8 cellular contexts compared by ENCODE assay signal in genomic region chr4:139453371-139454110, GRCh38. TPM values are rescaled to one million over a fixed set of nuclear protein-coding genes. Genes with fewer than 3 reads are reported as not detected.
DNase-seq lines count a peak whose midpoint lies in the region; ATAC-seq and TF ChIP-seq lines count a peak whose summit lies in the region.

No MANE protein-coding gene starts in this region.

- H3K27ac ChIP-seq in adrenal gland (peak overlapping the region; percentile 78 to 98 (median 98)), heart left ventricle (peak overlapping the region; percentile 88 to 99 (median 97))

- in situ Hi-C loops in GM13976 (cut with MboI; ENCODE audit: low sequenced_read_pairs, unreplicated experiment) = no loop called here

- peak overlapping the region; percentile 99 for H3K27ac Mint-ChIP-seq in type B pancreatic cell

- H3K4me1 Mint-ChIP-seq in type B pancreatic cell (ENCODE audit: unreplicated experiment) = peaks cover 52% of the 10 kb centered on the region

- H3K27me3 Mint-ChIP-seq in type B pancreatic cell = no peaks in the 10 kb centered on the region

- H3K4me3 ChIP-seq in adrenal gland (peak overlapping the region; percentile 49 to 82 (median 63)), heart left ventricle (peak overlapping the region; percentile 71 to 95 (median 90))

- H3K9me3 ChIP-seq in adrenal gland (replicated peaks in 1 of 3) (no peaks in the 10 kb centered on the region), heart left ventricle (no peaks in the 10 kb centered on the region)

- intact Hi-C loops in adrenal gland (cut with DNase I) = no loop called here
- intact Hi-C loops in heart left ventricle (cut with DNase I) = loop anchor here in 5 of 10 donors (1.0 to 10.0 kb wide), 10 partner anchors 34 to 371 kb away; partner anchors contain the start of genes SETD7 (in 4 of the 5) and ELF2 (in 1 of the 5)

- peak; percentile 19 for TF ChIP-seq CTCF in GM13976 (IDR thresholded peaks at IDR 0.05; ENCODE audit: borderline replicate concordance, control extremely low read depth, extremely low read depth, insufficient read depth, missing control alignments)
- TF ChIP-seq CTCF in adrenal gland (IDR thresholded peaks at IDR 0.05) = peak in 1 of 6 experiments; percentile 18
- peak in 5 of 12 donors; percentile 5 to 46 (median 7) for TF ChIP-seq CTCF in heart left ventricle (IDR thresholded peaks at IDR 0.05)
- peak; percentile 24 for TF ChIP-seq CTCF in type B pancreatic cell (conservative IDR thresholded peaks at IDR 0.05)

- peak overlapping the region; percentile 98 for H3K4me3 Mint-ChIP-seq in type B pancreatic cell

- ATAC-seq in HG02852 (IDR thresholded peaks at IDR 0.05; ENCODE audit: unreplicated experiment) (peak; percentile 86), heart left ventricle (peak; percentile 98)

- no peaks in the 10 kb centered on the region for H3K27me3 ChIP-seq in adrenal gland
- no peaks in the 10 kb centered on the region for H3K27me3 ChIP-seq in heart left ventricle

- H3K4me1 ChIP-seq in adrenal gland (replicated peaks in 1 of 2) (peaks cover 25 to 47% of the 10 kb centered on the region in 2 donors), heart left ventricle (peaks cover 9 to 55% (median 33%) of the 10 kb centered on the region in 12 donors)

- WGBS in adrenal gland, 4 donors = 0 to 1% (median 0%) methylated on average over 16 to 76 of the region's 76 CpGs
- WGBS in heart left ventricle, 4 donors = 0 to 1% (median 0%) methylated on average over 6 to 76 of the region's 76 CpGs

- TF ChIP-seq POLR2A in adrenal gland (IDR thresholded peaks at IDR 0.05) (peak; percentile 74 to 92), heart left ventricle (IDR thresholded peaks at IDR 0.05) (peak in 1 of 2 donors; percentile 73)

- no peaks in the 10 kb centered on the region for H3K36me3 ChIP-seq in adrenal gland (replicated peaks in 1 of 2)
- H3K36me3 ChIP-seq in heart left ventricle = no peaks in the 10 kb centered on the region

- peaks cover 17% of the 10 kb centered on the region for H3K36me3 Mint-ChIP-seq in type B pancreatic cell

- peak; percentile 96 for DNase-seq in GM13976 (ENCODE audit: low spot score)
- DNase-seq in NCI-H1436 (lab: John Stamatoyannopoulos, UW) = peak; percentile 93
- DNase-seq in SW480 (ENCODE audit: low spot score) = peak; percentile 95
- peak; percentile 97 to 99 (median 99) for DNase-seq in adrenal gland
- peak; percentile 98 to 99 (median 98) for DNase-seq in heart left ventricle
- DNase-seq in pons (ENCODE audit: low spot score) = peak; percentile 92
- peak; percentile 96 for DNase-seq in type B pancreatic cell (ENCODE audit: extremely low spot score, unreplicated experiment)

- no peaks in the 10 kb centered on the region for H3K9me3 Mint-ChIP-seq in type B pancreatic cell

RNA-seq across cellular contexts. Expression of gene RAB33B, which starts 0.4 kb away (rescaled TPM):
- total RNA-seq in adrenal gland (1 to 10 TPM; 4.6 to 9.4 (median 6.6) TPM), heart left ventricle (1 to 10 TPM; 4.8 to 9.4 (median 6.9) TPM), type B pancreatic cell (ENCODE audit: low replicate concordance) (7.8 and 9.0 TPM in 2 replicates)
- polyA plus RNA-seq in adrenal gland (1 to 10 TPM; 2.0 to 4.6 (median 3.2) TPM), heart left ventricle (1 to 10 TPM; 2.3 to 4.1 TPM)

Comparison
In these comparisons a context has a peak if more than half of its experiments do, and no peak if none do; other contexts are left out.
1. Peak in every context shown above with its lines: DNase-seq, ATAC-seq, H3K4me3 ChIP-seq and H3K27ac ChIP-seq.